Comparison of ENCODE assay signal across 19 cellular contexts in genomic region chr2:37191253-37191652, GRCh38. TPM values are rescaled to one million over a fixed set of nuclear protein-coding genes. Genes with fewer than 3 reads are reported as not detected.
DNase-seq lines count a peak whose midpoint lies in the region; ATAC-seq, FAIRE-seq and TF ChIP-seq lines count a peak whose summit lies in the region.
"Had no signal": no experiment of that assay in that cellular context is flagged by ENCODE, and none has a peak within 500 bp of the region (broad histone marks: within the 10 kb centered on the region; RNA-seq: fewer than 3 reads in every experiment).

No MANE protein-coding gene starts in this region.

- TF ChIP-seq CTCF in HepG2 (CRISPR knock-in tag; IDR thresholded peaks at IDR 0.05) (no peak), right lobe of liver (IDR thresholded peaks at IDR 0.05) (no peak)

- peak overlapping the region; percentile 2 for H4K8ac ChIP-seq in mesendoderm (ENCODE audit: low read depth, low read length)

- DNase-seq in HepG2 (ENCODE audit: low spot score) (no peak), right lobe of liver (no peak), mesendoderm (no peak), activated T-cell treated with anti-CD3 and anti-CD28 coated beads for 4 hours (no peak), middle frontal gyrus (ENCODE audit: extremely low spot score, low spot score) (no peak)
- DNase-seq: Calu3; CD4-positive, alpha-beta memory T cell; DMS53; MG63; NCI-H1092 treated with DMSO at 0.1 percent for 48 hours; NCI-H2081 treated with DMSO at 0.1 percent for 48 hours; NCI-H510A; NCI-H774 had no signal

- no peak overlapping the region for H2BK120ac ChIP-seq in mesendoderm (ENCODE audit: low read depth, low read length)

- H3K27me3 ChIP-seq in HepG2 (ENCODE audit: control insufficient read depth in 1 of 2, insufficient read depth in 2 of 2, low read length in 2 of 2): peaks cover 2 to 18% of the 10 kb centered on the region in 2 experiments; a peak in 3 of 5 replicates
- no peaks in the 10 kb centered on the region for H3K27me3 ChIP-seq in right lobe of liver
- H3K27me3 ChIP-seq in mesendoderm (ENCODE audit: insufficient read depth, low read length, poor library complexity): no peaks in the 10 kb centered on the region
- H3K27me3 ChIP-seq: MG63 had no signal

- H3K4me3 ChIP-seq in HepG2 (replicated peaks in 1 of 3; ENCODE audit: insufficient read depth in 1 of 3, low read depth in 2 of 3, low read length in 3 of 3): no peak overlapping the region
- H3K4me3 ChIP-seq in right lobe of liver: no peak overlapping the region
- no peak overlapping the region for H3K4me3 ChIP-seq in mesendoderm (ENCODE audit: low read length)
- H3K4me3 ChIP-seq: MG63 had no signal

- peak overlapping the region; percentile 33 for H3K18ac ChIP-seq in mesendoderm (ENCODE audit: low read length)

- peak overlapping the region; percentile 17 for H3K4ac ChIP-seq in mesendoderm (ENCODE audit: low read depth, low read length)

- peak overlapping the region; percentile 78 for H3K56ac ChIP-seq in mesendoderm (ENCODE audit: low read length)

- H3K4me1 ChIP-seq in HepG2 (ENCODE audit: insufficient read depth, low read length) (peaks cover 30% of the 10 kb centered on the region), right lobe of liver (no peaks in the 10 kb centered on the region), mesendoderm (ENCODE audit: control insufficient read depth, low read depth, low read length) (peaks cover 9% of the 10 kb centered on the region)

- POLR2A ChIA-PET in HepG2 (lab: Yijun Ruan, JAX): interaction anchor here (0.7 to 2.9 kb wide), 2 partner anchors 36 to 40 kb away, joined by 3 to 9 read pairs; partner anchors contain the start of genes CEBPZ and NDUFAF7

- no peak overlapping the region for H2BK15ac ChIP-seq in mesendoderm (replicated peaks; ENCODE audit: low read depth)

- H3K79me2 ChIP-seq in HepG2 (ENCODE audit: insufficient read depth, low read length) (no peaks in the 10 kb centered on the region), mesendoderm (ENCODE audit: control insufficient read depth, insufficient read depth, low read length) (no peaks in the 10 kb centered on the region)

- no peak overlapping the region for H2AFZ ChIP-seq in HepG2 (ENCODE audit: low read length)

- no peaks in the 10 kb centered on the region for H3K36me3 ChIP-seq in HepG2 (replicated peaks in 1 of 2; ENCODE audit: control insufficient read depth in 1 of 2, insufficient read depth in 2 of 2, low read length in 2 of 2)
- no peaks in the 10 kb centered on the region for H3K36me3 ChIP-seq in right lobe of liver
- H3K36me3 ChIP-seq in mesendoderm (ENCODE audit: control insufficient read depth, insufficient read depth, low read length): no peaks in the 10 kb centered on the region
- H3K36me3 ChIP-seq: MG63 had no signal

- WGBS in HepG2 (ENCODE audit: low lambda C conversion rate): 27% methylated on average over 4 of the region's 4 CpGs
- 93% methylated on average over 2 of the region's 4 CpGs for WGBS in right lobe of liver (ENCODE audit: insufficient coverage, low coverage, low lambda C conversion rate, missing lambda C conversion rate)
- WGBS in mesendoderm (ENCODE audit: extremely low coverage, insufficient coverage, low lambda C conversion rate): no CpG with 5 or more reads among the region's 4 CpGs

- TF ChIP-seq RAD21 in HepG2 (CRISPR knock-in tag; IDR thresholded peaks at IDR 0.05): no peak

- H4K5ac ChIP-seq in mesendoderm (ENCODE audit: low read length): no peak overlapping the region

- TF ChIP-seq EP300 in HepG2 (IDR thresholded peaks at IDR 0.05; ENCODE audit: low read depth in 2 of 2, low read length in 2 of 2) (no peak), HepG2 (CRISPR knock-in tag; IDR thresholded peaks at IDR 0.05; ENCODE audit: borderline replicate concordance) (no peak)

- H3K9ac ChIP-seq in HepG2 (ENCODE audit: insufficient read depth, low read depth, low read length) (no peak overlapping the region), mesendoderm (ENCODE audit: low read length) (peak overlapping the region; percentile 7)

- no peaks in the 10 kb centered on the region for H3K79me1 ChIP-seq in mesendoderm (ENCODE audit: low read length)

- H2AK5ac ChIP-seq in mesendoderm (ENCODE audit: low read length): no peak overlapping the region

- H3K27ac ChIP-seq in HepG2 (ENCODE audit: extremely low read length, insufficient read depth, low read length) (no peak overlapping the region), right lobe of liver (no peak overlapping the region), mesendoderm (ENCODE audit: low read depth, low read length) (no peak overlapping the region)

- H2BK5ac ChIP-seq in mesendoderm (ENCODE audit: low read length): no peak overlapping the region

- H3K9me3 ChIP-seq in HepG2 (ENCODE audit: low read length): no peaks in the 10 kb centered on the region
- no peaks in the 10 kb centered on the region for H3K9me3 ChIP-seq in right lobe of liver
- H3K9me3 ChIP-seq: MG63 had no signal

- H4K20me1 ChIP-seq in HepG2 (ENCODE audit: insufficient read depth, low read length): no peaks in the 10 kb centered on the region

- FAIRE-seq in HepG2 (lab: Jason Lieb, UNC): no peak

- in situ Hi-C loops in HepG2 (cut with HindIII; ENCODE audit: extremely low pct_ligation_motif_present, low pct_unique_long_range_greater_than_20kb): no loop called here

- H3K23ac ChIP-seq in mesendoderm (ENCODE audit: low read length): no peak overlapping the region

- CTCF ChIA-PET in HepG2 (lab: Yijun Ruan, JAX; ENCODE audit: low intra/inter-chr PET ratio, low total read pairs): no interaction called here

- intact Hi-C loops in HepG2 (cut with micrococcal nuclease; ENCODE audit: unreplicated experiment): no loop called here
- intact Hi-C loops in right lobe of liver (cut with DNase I): no loop called here

- no TSS peak for BruUV-seq in HepG2 (replicated peaks; lab: Mats Ljungman, UMichigan)

- TF ChIP-seq POLR2A in HepG2 (IDR thresholded peaks at IDR 0.05; ENCODE audit: insufficient read depth in 1 of 2, low read depth in 2 of 2, low read length in 2 of 2) (no peak), right lobe of liver (IDR thresholded peaks at IDR 0.05) (no peak)

- H3K4me2 ChIP-seq in HepG2 (ENCODE audit: low read depth, low read length) (0 out of 2 replicates have a peak overlapping the region, but pooled peaks have one; percentile 13), mesendoderm (ENCODE audit: low read length) (no peak overlapping the region)

- ATAC-seq in HepG2 (peak; percentile 16; the same call in 1 of the 3 replicates), right lobe of liver (no peak), HG03439 (IDR thresholded peaks at IDR 0.05; ENCODE audit: unreplicated experiment) (no peak)
- ATAC-seq: HCT116, Panc1 had no signal

RNA-seq across cellular contexts. Expression of gene SULT6B1, which starts 2.8 kb away (rescaled TPM):
- total RNA-seq in HepG2 (2016; rRNA removed; fragmentation: Illumina TruSeq; extraction: Trizol) (not detected in 2 replicates), right lobe of liver (not detected)
- not detected in 2 replicates for total RNA-seq in HepG2 (2016; cell fraction: cytosol; rRNA removed; fragmentation: Illumina TruSeq; extraction: Trizol; ENCODE audit: low read depth)
- total RNA-seq in HepG2 (2016; cell fraction: insoluble cytoplasmic fraction; rRNA removed; fragmentation: Illumina TruSeq; extraction: Trizol): not detected in 2 replicates
- not detected in 2 replicates for total RNA-seq in HepG2 (2016; cell fraction: membrane; rRNA removed; fragmentation: Illumina TruSeq; extraction: Trizol)
- not detected in 2 replicates for total RNA-seq in HepG2 (2016; cell fraction: nucleus; rRNA removed; fragmentation: Illumina TruSeq; extraction: Trizol)
- not detected in 2 replicates for polyA plus RNA-seq in HepG2 (2011; rRNA removed)
- not detected in 2 replicates for polyA plus RNA-seq in HepG2 (2011; cell fraction: cytosol; rRNA removed)
- not detected in 2 replicates for polyA plus RNA-seq in HepG2 (2011; cell fraction: nucleus; rRNA removed)
- not detected in 2 replicates for polyA plus RNA-seq in HepG2 (2012)
- polyA plus RNA-seq in HepG2 (2016; cell fraction: cytosol; fragmentation: Illumina TruSeq; extraction: Trizol; ENCODE audit: low read depth): not detected in 2 replicates
- not detected in 2 replicates for polyA plus RNA-seq in HepG2 (2016; cell fraction: insoluble cytoplasmic fraction; fragmentation: Illumina TruSeq; extraction: Trizol; ENCODE audit: low read depth)
- not detected in 2 replicates for polyA plus RNA-seq in HepG2 (2016; cell fraction: membrane; fragmentation: Illumina TruSeq; extraction: Trizol; ENCODE audit: low read depth)
- not detected in 2 replicates for polyA plus RNA-seq in HepG2 (2016; cell fraction: nucleus; fragmentation: Illumina TruSeq; extraction: Trizol; ENCODE audit: insufficient read depth, low read depth)
- polyA minus RNA-seq in HepG2 (2011; rRNA and poly(A)+ RNA removed; ENCODE audit: low replicate concordance): not detected in 2 replicates
- not detected in 2 replicates for polyA minus RNA-seq in HepG2 (2011; cell fraction: cytosol; rRNA and poly(A)+ RNA removed)
- not detected in 2 replicates for polyA minus RNA-seq in HepG2 (2011; cell fraction: nucleus; rRNA and poly(A)+ RNA removed)
- polyA plus RNA-seq in mesendoderm (2013, experiment 1 of 2): not detected
- 0.04 TPM for polyA plus RNA-seq in mesendoderm (2013, experiment 2 of 2)
- total RNA-seq: A172; Calu3; CD4-positive, alpha-beta memory T cell; SK-MEL-5 had no signal
- polyA plus RNA-seq: BJ; CD4-positive, alpha-beta memory T cell had no signal

RNA-seq across cellular contexts. Expression of gene CEBPZOS, which starts 5.0 kb away (rescaled TPM):
- 18.6 and 25.6 TPM in 2 replicates for total RNA-seq in HepG2 (2016; rRNA removed; fragmentation: Illumina TruSeq; extraction: Trizol)
- 3.5 and 5.6 TPM in 2 replicates for total RNA-seq in HepG2 (2016; cell fraction: cytosol; rRNA removed; fragmentation: Illumina TruSeq; extraction: Trizol; ENCODE audit: low read depth)
- 21.3 and 24.8 TPM in 2 replicates for total RNA-seq in HepG2 (2016; cell fraction: insoluble cytoplasmic fraction; rRNA removed; fragmentation: Illumina TruSeq; extraction: Trizol)
- 11.1 and 12.6 TPM in 2 replicates for total RNA-seq in HepG2 (2016; cell fraction: membrane; rRNA removed; fragmentation: Illumina TruSeq; extraction: Trizol)
- total RNA-seq in HepG2 (2016; cell fraction: nucleus; rRNA removed; fragmentation: Illumina TruSeq; extraction: Trizol): 15.2 and 16.8 TPM in 2 replicates
- 39.3 and 44.7 TPM in 2 replicates for polyA plus RNA-seq in HepG2 (2011; rRNA removed)
- polyA plus RNA-seq in HepG2 (2011; cell fraction: cytosol; rRNA removed): 24.9 and 37.3 TPM in 2 replicates
- polyA plus RNA-seq in HepG2 (2011; cell fraction: nucleus; rRNA removed): 13.9 and 20.2 TPM in 2 replicates
- 33.7 and 40.2 TPM in 2 replicates for polyA plus RNA-seq in HepG2 (2012)
- 5.9 and 6.2 TPM in 2 replicates for polyA plus RNA-seq in HepG2 (2016; cell fraction: cytosol; fragmentation: Illumina TruSeq; extraction: Trizol; ENCODE audit: low read depth)
- polyA plus RNA-seq in HepG2 (2016; cell fraction: insoluble cytoplasmic fraction; fragmentation: Illumina TruSeq; extraction: Trizol; ENCODE audit: low read depth): 38.4 and 41.7 TPM in 2 replicates
- 10.7 and 12.9 TPM in 2 replicates for polyA plus RNA-seq in HepG2 (2016; cell fraction: membrane; fragmentation: Illumina TruSeq; extraction: Trizol; ENCODE audit: low read depth)
- polyA plus RNA-seq in HepG2 (2016; cell fraction: nucleus; fragmentation: Illumina TruSeq; extraction: Trizol; ENCODE audit: insufficient read depth, low read depth): 40.1 and 43.4 TPM in 2 replicates
- polyA minus RNA-seq in HepG2 (2011; rRNA and poly(A)+ RNA removed; ENCODE audit: low replicate concordance): 17.6 and 19.0 TPM in 2 replicates
- 16.9 and 17.8 TPM in 2 replicates for polyA minus RNA-seq in HepG2 (2011; cell fraction: cytosol; rRNA and poly(A)+ RNA removed)
- 26.4 and 33.3 TPM in 2 replicates for polyA minus RNA-seq in HepG2 (2011; cell fraction: nucleus; rRNA and poly(A)+ RNA removed)
- total RNA-seq in right lobe of liver: 10 to 100 TPM; 10.7 to 26.6 (median 18.1) TPM
- 23.4 TPM for polyA plus RNA-seq in mesendoderm (2013, experiment 1 of 2)
- polyA plus RNA-seq in mesendoderm (2013, experiment 2 of 2): 21.8 TPM

RNA-seq across cellular contexts. Expression of gene EIF2AK2, which starts 34.5 kb away (rescaled TPM):
- total RNA-seq in HepG2 (2016; rRNA removed; fragmentation: Illumina TruSeq; extraction: Trizol) (26.1 and 42.8 TPM in 2 replicates), right lobe of liver (10 to 100 TPM; 10.2 to 19.0 (median 13.3) TPM)
- 8.2 and 8.7 TPM in 2 replicates for total RNA-seq in HepG2 (2016; cell fraction: cytosol; rRNA removed; fragmentation: Illumina TruSeq; extraction: Trizol; ENCODE audit: low read depth)
- 27.2 and 41.7 TPM in 2 replicates for total RNA-seq in HepG2 (2016; cell fraction: insoluble cytoplasmic fraction; rRNA removed; fragmentation: Illumina TruSeq; extraction: Trizol)
- 25.1 and 25.7 TPM in 2 replicates for total RNA-seq in HepG2 (2016; cell fraction: membrane; rRNA removed; fragmentation: Illumina TruSeq; extraction: Trizol)
- 25.3 and 28.5 TPM in 2 replicates for total RNA-seq in HepG2 (2016; cell fraction: nucleus; rRNA removed; fragmentation: Illumina TruSeq; extraction: Trizol)
- polyA plus RNA-seq in HepG2 (2011; rRNA removed): 9.1 and 10.2 TPM in 2 replicates
- 3.4 and 5.9 TPM in 2 replicates for polyA plus RNA-seq in HepG2 (2011; cell fraction: cytosol; rRNA removed)
- 6.1 and 9.2 TPM in 2 replicates for polyA plus RNA-seq in HepG2 (2011; cell fraction: nucleus; rRNA removed)
- 9.2 and 14.6 TPM in 2 replicates for polyA plus RNA-seq in HepG2 (2012)
- polyA plus RNA-seq in HepG2 (2016; cell fraction: cytosol; fragmentation: Illumina TruSeq; extraction: Trizol; ENCODE audit: low read depth): 5.6 and 6.5 TPM in 2 replicates
- 35.9 and 36.0 TPM in 2 replicates for polyA plus RNA-seq in HepG2 (2016; cell fraction: insoluble cytoplasmic fraction; fragmentation: Illumina TruSeq; extraction: Trizol; ENCODE audit: low read depth)
- 13.2 and 13.7 TPM in 2 replicates for polyA plus RNA-seq in HepG2 (2016; cell fraction: membrane; fragmentation: Illumina TruSeq; extraction: Trizol; ENCODE audit: low read depth)
- 24.3 and 24.4 TPM in 2 replicates for polyA plus RNA-seq in HepG2 (2016; cell fraction: nucleus; fragmentation: Illumina TruSeq; extraction: Trizol; ENCODE audit: insufficient read depth, low read depth)
- polyA minus RNA-seq in HepG2 (2011; rRNA and poly(A)+ RNA removed; ENCODE audit: low replicate concordance): 6.1 and 18.1 TPM in 2 replicates
- 11.7 and 17.0 TPM in 2 replicates for polyA minus RNA-seq in HepG2 (2011; cell fraction: cytosol; rRNA and poly(A)+ RNA removed)
- polyA minus RNA-seq in HepG2 (2011; cell fraction: nucleus; rRNA and poly(A)+ RNA removed): 31.8 and 32.1 TPM in 2 replicates
- polyA plus RNA-seq in mesendoderm (2013, experiment 1 of 2): 28.3 TPM
- 27.0 TPM for polyA plus RNA-seq in mesendoderm (2013, experiment 2 of 2)

RNA-seq across cellular contexts. Expression of gene CEBPZ, which starts 40.1 kb away (rescaled TPM):
- 117 and 182 TPM in 2 replicates for total RNA-seq in HepG2 (2016; rRNA removed; fragmentation: Illumina TruSeq; extraction: Trizol)
- 8.5 and 11.8 TPM in 2 replicates for total RNA-seq in HepG2 (2016; cell fraction: cytosol; rRNA removed; fragmentation: Illumina TruSeq; extraction: Trizol; ENCODE audit: low read depth)
- total RNA-seq in HepG2 (2016; cell fraction: insoluble cytoplasmic fraction; rRNA removed; fragmentation: Illumina TruSeq; extraction: Trizol): 114 and 185 TPM in 2 replicates
- total RNA-seq in HepG2 (2016; cell fraction: membrane; rRNA removed; fragmentation: Illumina TruSeq; extraction: Trizol): 25.5 and 32.8 TPM in 2 replicates
- 68.6 and 73.2 TPM in 2 replicates for total RNA-seq in HepG2 (2016; cell fraction: nucleus; rRNA removed; fragmentation: Illumina TruSeq; extraction: Trizol)
- 10.7 and 14.4 TPM in 2 replicates for polyA plus RNA-seq in HepG2 (2011; rRNA removed)
- 4.0 and 7.7 TPM in 2 replicates for polyA plus RNA-seq in HepG2 (2011; cell fraction: cytosol; rRNA removed)
- polyA plus RNA-seq in HepG2 (2011; cell fraction: nucleus; rRNA removed): 7.1 and 10.6 TPM in 2 replicates
- 44.5 and 58.7 TPM in 2 replicates for polyA plus RNA-seq in HepG2 (2012)
- 4.6 and 4.7 TPM in 2 replicates for polyA plus RNA-seq in HepG2 (2016; cell fraction: cytosol; fragmentation: Illumina TruSeq; extraction: Trizol; ENCODE audit: low read depth)
- polyA plus RNA-seq in HepG2 (2016; cell fraction: insoluble cytoplasmic fraction; fragmentation: Illumina TruSeq; extraction: Trizol; ENCODE audit: low read depth): 124 and 132 TPM in 2 replicates
- polyA plus RNA-seq in HepG2 (2016; cell fraction: membrane; fragmentation: Illumina TruSeq; extraction: Trizol; ENCODE audit: low read depth): 10.1 and 10.4 TPM in 2 replicates
- 77.9 and 78.7 TPM in 2 replicates for polyA plus RNA-seq in HepG2 (2016; cell fraction: nucleus; fragmentation: Illumina TruSeq; extraction: Trizol; ENCODE audit: insufficient read depth, low read depth)
- polyA minus RNA-seq in HepG2 (2011; rRNA and poly(A)+ RNA removed; ENCODE audit: low replicate concordance): 8.7 and 17.2 TPM in 2 replicates
- polyA minus RNA-seq in HepG2 (2011; cell fraction: cytosol; rRNA and poly(A)+ RNA removed): 17.0 and 22.0 TPM in 2 replicates
- polyA minus RNA-seq in HepG2 (2011; cell fraction: nucleus; rRNA and poly(A)+ RNA removed): 54.3 and 66.8 TPM in 2 replicates
- 10 to 100 TPM; 13.3 to 29.3 (median 20.0) TPM for total RNA-seq in right lobe of liver
- polyA plus RNA-seq in mesendoderm (2013, experiment 1 of 2): 101 TPM
- polyA plus RNA-seq in mesendoderm (2013, experiment 2 of 2): 105 TPM

RNA-seq across cellular contexts. Expression of gene NDUFAF7, which starts 40.2 kb away (rescaled TPM):
- total RNA-seq in HepG2 (2016; rRNA removed; fragmentation: Illumina TruSeq; extraction: Trizol) (39.4 and 40.8 TPM in 2 replicates), right lobe of liver (10 to 100 TPM in 3 of 6 experiments, 1 to 10 TPM in 3; 7.5 to 12.5 (median 10.1) TPM)
- total RNA-seq in HepG2 (2016; cell fraction: cytosol; rRNA removed; fragmentation: Illumina TruSeq; extraction: Trizol; ENCODE audit: low read depth): 7.1 and 7.6 TPM in 2 replicates
- total RNA-seq in HepG2 (2016; cell fraction: insoluble cytoplasmic fraction; rRNA removed; fragmentation: Illumina TruSeq; extraction: Trizol): 39.2 and 41.9 TPM in 2 replicates
- 9.7 and 11.3 TPM in 2 replicates for total RNA-seq in HepG2 (2016; cell fraction: membrane; rRNA removed; fragmentation: Illumina TruSeq; extraction: Trizol)
- 45.3 and 53.9 TPM in 2 replicates for total RNA-seq in HepG2 (2016; cell fraction: nucleus; rRNA removed; fragmentation: Illumina TruSeq; extraction: Trizol)
- polyA plus RNA-seq in HepG2 (2011; rRNA removed): 21.7 and 27.0 TPM in 2 replicates
- 13.0 and 15.5 TPM in 2 replicates for polyA plus RNA-seq in HepG2 (2011; cell fraction: cytosol; rRNA removed)
- polyA plus RNA-seq in HepG2 (2011; cell fraction: nucleus; rRNA removed): 42.2 and 51.9 TPM in 2 replicates
- polyA plus RNA-seq in HepG2 (2012): 19.3 and 27.2 TPM in 2 replicates
- polyA plus RNA-seq in HepG2 (2016; cell fraction: cytosol; fragmentation: Illumina TruSeq; extraction: Trizol; ENCODE audit: low read depth): 4.3 and 4.5 TPM in 2 replicates
- 41.8 and 44.9 TPM in 2 replicates for polyA plus RNA-seq in HepG2 (2016; cell fraction: insoluble cytoplasmic fraction; fragmentation: Illumina TruSeq; extraction: Trizol; ENCODE audit: low read depth)
- 6.0 and 6.1 TPM in 2 replicates for polyA plus RNA-seq in HepG2 (2016; cell fraction: membrane; fragmentation: Illumina TruSeq; extraction: Trizol; ENCODE audit: low read depth)
- polyA plus RNA-seq in HepG2 (2016; cell fraction: nucleus; fragmentation: Illumina TruSeq; extraction: Trizol; ENCODE audit: insufficient read depth, low read depth): 93.4 and 97.1 TPM in 2 replicates
- polyA minus RNA-seq in HepG2 (2011; rRNA and poly(A)+ RNA removed; ENCODE audit: low replicate concordance): 14.2 and 18.9 TPM in 2 replicates
- polyA minus RNA-seq in HepG2 (2011; cell fraction: cytosol; rRNA and poly(A)+ RNA removed): 9.4 and 13.2 TPM in 2 replicates
- 44.5 and 48.5 TPM in 2 replicates for polyA minus RNA-seq in HepG2 (2011; cell fraction: nucleus; rRNA and poly(A)+ RNA removed)
- 14.8 TPM for polyA plus RNA-seq in mesendoderm (2013, experiment 1 of 2)
- polyA plus RNA-seq in mesendoderm (2013, experiment 2 of 2): 14.3 TPM
